ENCODE assay signal across 8 cellular contexts in the genomic region with DNA sequence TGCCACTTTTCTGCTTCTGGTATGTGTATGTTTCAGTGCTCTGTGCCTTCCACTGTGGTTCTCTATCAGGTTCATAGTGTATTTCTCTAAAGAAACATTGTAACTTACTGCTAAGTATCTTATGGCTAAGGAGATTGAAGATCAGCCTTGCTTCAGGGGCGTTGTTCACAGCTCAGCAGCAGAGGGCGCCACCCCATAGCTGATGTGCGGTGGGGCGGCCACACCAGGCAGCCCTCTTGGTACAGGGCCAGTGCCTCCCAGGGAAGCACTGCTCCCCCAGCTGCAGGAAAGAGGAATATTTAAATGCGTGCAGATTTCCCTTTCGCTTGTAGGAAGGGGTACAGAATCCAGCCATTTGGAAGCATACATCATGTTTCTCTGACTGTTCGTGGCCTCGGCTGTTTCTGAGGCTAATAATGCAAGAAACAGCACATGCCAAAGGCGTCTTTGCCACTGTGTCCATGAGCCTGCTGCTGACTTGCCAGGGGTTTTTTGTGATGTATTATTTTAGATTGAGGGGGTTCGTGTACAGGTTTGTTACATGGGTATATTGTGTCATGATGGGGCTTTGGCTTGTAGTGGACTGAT.
DNase-seq lines count a peak whose midpoint lies in the region; ATAC-seq and TF ChIP-seq lines count a peak whose summit lies in the region.
"Not testable (repeated sequence)": the region's sequence is repeated elsewhere in the genome, so short reads cannot be mapped to it uniquely, and the experiment has no call there.

No MANE protein-coding gene starts in this region.

- POLR2A ChIA-PET in BJ (lab: Charles Lee) = not testable (repeated sequence)

- not testable (repeated sequence) for DNase-seq in BJ (ENCODE audit: low read depth)
- peak; percentile 73 for DNase-seq in NCI-H1105 treated with DMSO at 0.1 percent for 48 hours (lab: John Stamatoyannopoulos, UW)
- DNase-seq in SJSA1 (ENCODE audit: low read depth in 1 of 2, low spot score in 2 of 2) = peak; percentile 45 to 75
- peak; percentile 86 for DNase-seq in activated T-cell treated with anti-CD3 and anti-CD28 coated beads, Interleukin-2, amount 50 U/mL, for 24 hours
- DNase-seq in endothelial cell (ENCODE audit: low spot score) = peak; percentile 87
- DNase-seq in lung microvascular endothelial cell (ENCODE audit: low read depth in 2 of 2) = peak; percentile 75
- peak; percentile 61 to 74 for DNase-seq in stimulated activated CD4-positive, alpha-beta T cell treated with anti-CD3 and anti-CD28 coated beads, Interleukin-4, amount 100 ng/mL, for 4 hours

- not testable (repeated sequence) for H3K9me3 ChIP-seq in SJSA1 (replicated peaks)

- not testable (repeated sequence) for H3K27ac ChIP-seq in SJSA1

- ATAC-seq in GM21390 (IDR thresholded peaks at IDR 0.05; ENCODE audit: unreplicated experiment) = peak; percentile 36

- H3K4me3 ChIP-seq in BJ (ENCODE audit: low read depth, low read length); SJSA1: not testable (repeated sequence)

- not testable (repeated sequence) for H3K36me3 Mint-ChIP-seq in activated T-cell treated with anti-CD3 and anti-CD28 coated beads, Interleukin-2, amount 50 U/mL, for 24 hours (ENCODE audit: low read depth); endothelial cell (ENCODE audit: low read depth, unreplicated experiment)

- not testable (repeated sequence) for H3K36me3 ChIP-seq in BJ (ENCODE audit: control insufficient read depth, insufficient read depth, low read length); SJSA1

- not testable (repeated sequence) for H3K27me3 ChIP-seq in BJ (ENCODE audit: control insufficient read depth, insufficient read depth, low read length); SJSA1 (replicated peaks)

- not testable (repeated sequence) for H3K9me3 Mint-ChIP-seq in activated T-cell treated with anti-CD3 and anti-CD28 coated beads, Interleukin-2, amount 50 U/mL, for 24 hours; endothelial cell (ENCODE audit: unreplicated experiment)

- H3K4me1 Mint-ChIP-seq in activated T-cell treated with anti-CD3 and anti-CD28 coated beads, Interleukin-2, amount 50 U/mL, for 24 hours (ENCODE audit: low read depth) = peaks cover 40% of the 10 kb centered on the region
- H3K4me1 Mint-ChIP-seq in endothelial cell (ENCODE audit: unreplicated experiment) = not testable (repeated sequence)

- not testable (repeated sequence) for H3K4me3 Mint-ChIP-seq in activated T-cell treated with anti-CD3 and anti-CD28 coated beads, Interleukin-2, amount 50 U/mL, for 24 hours
- peak overlapping the region; percentile 54 for H3K4me3 Mint-ChIP-seq in endothelial cell (ENCODE audit: unreplicated experiment)

- not testable (repeated sequence) for H3K4me1 ChIP-seq in SJSA1 (replicated peaks)

- not testable (repeated sequence) for H3K27ac Mint-ChIP-seq in activated T-cell treated with anti-CD3 and anti-CD28 coated beads, Interleukin-2, amount 50 U/mL, for 24 hours; endothelial cell (ENCODE audit: unreplicated experiment)

- CTCF ChIA-PET in BJ (lab: Yijun Ruan, JAX) = interaction anchor here (0.7 to 3.3 kb wide), 5 partner anchors 116 to 342 kb away, joined by 3 to 17 read pairs (median 3); a partner anchor contains a TSS

- not testable (repeated sequence) for H3K27me3 Mint-ChIP-seq in activated T-cell treated with anti-CD3 and anti-CD28 coated beads, Interleukin-2, amount 50 U/mL, for 24 hours; endothelial cell (ENCODE audit: unreplicated experiment)

- peak; percentile 79 for TF ChIP-seq CTCF in BJ (IDR thresholded peaks at IDR 0.05; ENCODE audit: insufficient read depth, low read depth, low read length)
- peak; percentile 71 for TF ChIP-seq CTCF in endothelial cell (IDR thresholded peaks at IDR 0.05; ENCODE audit: unreplicated experiment)
